Comparison of ENCODE assay signal across 8 cellular contexts in genomic region chr20:3906744-3907716, GRCh38.
DNase-seq lines count a peak whose midpoint lies in the region; ATAC-seq, FAIRE-seq and TF ChIP-seq lines count a peak whose summit lies in the region.
"Not testable (repeated sequence)": the region's sequence is repeated elsewhere in the genome, so short reads cannot be mapped to it uniquely, and the experiment has no call there.

No MANE protein-coding gene starts in this region.

- H3K36me3 ChIP-seq in OCI-LY1 (ENCODE audit: insufficient read depth, low read length), result peaks cover 60% of the 10 kb centered on the region

- not testable (repeated sequence) for TF ChIP-seq CTCF in GM12865 (IDR thresholded peaks at IDR 0.05; ENCODE audit: insufficient read depth, low read depth, low read length, missing control alignments); OCI-LY1 (IDR thresholded peaks at IDR 0.05; ENCODE audit: low read length)

- peak; percentile 81 for FAIRE-seq in GM19239 (lab: Jason Lieb, UNC)

- H3K4me3 ChIP-seq in GM12865 (ENCODE audit: low read depth, low read length) (peak overlapping the region; percentile 53), OCI-LY1 (ENCODE audit: low read depth, low read length, poor library complexity, severe bottlenecking) (peak overlapping the region; percentile 29)

- H3K9ac ChIP-seq in OCI-LY1 (ENCODE audit: low read length), result peak overlapping the region; percentile 22; the same call in 1 of the 2 replicates

- not testable (repeated sequence) for H3K27me3 ChIP-seq in OCI-LY1 (ENCODE audit: insufficient read depth, low read length)

- H3K9me2 ChIP-seq in OCI-LY1 (ENCODE audit: low read depth, low read length), result not testable (repeated sequence)

- ATAC-seq in GM21737 (IDR thresholded peaks at IDR 0.05; ENCODE audit: unreplicated experiment), result peak; percentile 81
- peak; percentile 72 for ATAC-seq in HG03064 (IDR thresholded peaks at IDR 0.05; ENCODE audit: low read depth, unreplicated experiment)

- H3K9me3 ChIP-seq in OCI-LY1 (ENCODE audit: low read length), result not testable (repeated sequence)

- not testable (repeated sequence) for H4K20me1 ChIP-seq in OCI-LY1 (ENCODE audit: insufficient read depth, low read length)

- peak; percentile 92 for DNase-seq in GM12865 (ENCODE audit: low read depth)
- not testable (repeated sequence) for DNase-seq in GM19239 (ENCODE audit: insufficient read length, low spot score)
- DNase-seq in activated CD8-positive, alpha-beta memory T cell treated with anti-CD3 and anti-CD28 coated beads for 24 hours, result peak; percentile 65
- peak; percentile 24 for DNase-seq in effector CD4-positive, alpha-beta T cell
- DNase-seq in stimulated activated CD8-positive, alpha-beta memory T cell treated with anti-CD3 and anti-CD28 coated beads, Interleukin-15, amount 100 ng/mL, for 48 hours (ENCODE audit: low read depth in 2 of 2), result peak; percentile 19 to 32

- H3K4me2 ChIP-seq in OCI-LY1 (ENCODE audit: low read length), result not testable (repeated sequence)

- H3K27ac ChIP-seq in OCI-LY1 (ENCODE audit: low read depth, low read length, poor library complexity, severe bottlenecking), result peak overlapping the region; percentile 54

- peaks cover 82% of the 10 kb centered on the region for H3K79me2 ChIP-seq in OCI-LY1 (ENCODE audit: insufficient read depth, low read length)

- peaks cover 51% of the 10 kb centered on the region for H3K4me1 ChIP-seq in OCI-LY1 (ENCODE audit: insufficient read depth, low read length, severe bottlenecking)

- H3F3A ChIP-seq in OCI-LY1 (ENCODE audit: insufficient read depth, low read length), result not testable (repeated sequence)

- H2AFZ ChIP-seq in OCI-LY1 (ENCODE audit: low read length), result not testable (repeated sequence)
